In the genomic region with DNA sequence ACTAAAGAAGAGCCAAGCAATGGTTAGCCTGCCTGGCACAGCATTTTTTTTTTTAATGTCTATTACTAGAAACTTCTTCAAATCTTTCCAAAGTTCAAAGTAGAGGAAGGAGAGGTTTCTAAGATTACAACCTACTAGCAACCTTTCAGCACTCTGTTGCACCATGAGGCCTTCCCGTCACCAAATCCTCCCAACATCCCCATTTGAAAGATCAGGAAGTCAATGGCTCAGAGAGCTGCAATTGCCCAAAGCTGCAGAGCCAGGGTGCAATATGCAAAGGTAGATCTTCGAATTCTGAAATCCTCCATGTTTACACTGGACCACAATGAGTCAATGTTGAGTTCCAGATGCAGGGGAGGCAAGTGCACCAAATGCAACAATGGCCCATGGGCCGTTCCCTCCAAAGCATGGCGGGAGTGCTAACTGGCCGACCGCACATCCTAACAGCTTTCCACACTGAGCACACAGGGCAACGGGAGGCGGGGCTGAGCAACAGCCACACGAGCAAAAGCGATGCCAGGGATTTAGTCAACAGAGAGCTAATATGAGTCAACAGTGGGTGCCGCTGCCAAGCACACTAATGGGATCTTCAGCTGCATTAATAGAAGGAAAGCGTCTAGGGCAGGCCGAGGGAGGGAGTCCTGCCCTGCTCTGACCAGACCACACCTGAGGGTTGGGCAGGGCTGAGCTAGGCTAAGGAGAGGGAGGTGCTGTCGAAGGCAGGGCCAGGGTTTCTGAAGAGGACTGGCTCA, we compare ENCODE assay signal across 8 cellular contexts. TPM values are rescaled to one million over a fixed set of nuclear protein-coding genes. Genes with fewer than 3 reads are reported as not detected.
A peak's percentile ranks its signal among the peaks of the same experiment; 100 is the strongest.
DNase-seq lines count a peak whose midpoint lies in the region; ATAC-seq and TF ChIP-seq lines count a peak whose summit lies in the region.

No MANE protein-coding gene starts in this region.

- no peaks in the 10 kb centered on the region for H3K36me3 ChIP-seq in MM.1S (replicated peaks; ENCODE audit: insufficient read depth, low read length)

- no peaks in the 10 kb centered on the region for H4K20me1 ChIP-seq in MM.1S (ENCODE audit: insufficient read depth, low read length)

- no peaks in the 10 kb centered on the region for H3K9me3 ChIP-seq in MM.1S (replicated peaks; ENCODE audit: insufficient read depth, low read length)

- H3K4me3 ChIP-seq in MM.1S (ENCODE audit: low read length) = no peak overlapping the region

- ATAC-seq in HG03469 (IDR thresholded peaks at IDR 0.05; ENCODE audit: unreplicated experiment) = no peak
- no peak for ATAC-seq in GM21717 (IDR thresholded peaks at IDR 0.05; ENCODE audit: unreplicated experiment)

- H3K9ac ChIP-seq in MM.1S (ENCODE audit: low read length) = no peak overlapping the region

- no peaks in the 10 kb centered on the region for H3K9me2 ChIP-seq in MM.1S (replicated peaks; ENCODE audit: insufficient read depth, low read length)

- no peaks in the 10 kb centered on the region for H3F3A ChIP-seq in MM.1S (ENCODE audit: insufficient read depth, low read length)

- H3K27ac ChIP-seq in MM.1S (ENCODE audit: low read length) = no peak overlapping the region

- H3K4me2 ChIP-seq in MM.1S (ENCODE audit: low read depth, low read length) = no peak overlapping the region

- H2AFZ ChIP-seq in MM.1S (ENCODE audit: low read length) = no peak overlapping the region

- H3K4me1 ChIP-seq in MM.1S (ENCODE audit: low read length) = peaks cover under 1% of the 10 kb centered on the region

- no peak for TF ChIP-seq CTCF in MM.1S (IDR thresholded peaks at IDR 0.05; ENCODE audit: low read length)

- H3K79me2 ChIP-seq in MM.1S (ENCODE audit: low read length) = no peaks in the 10 kb centered on the region

- H3K27me3 ChIP-seq in MM.1S (replicated peaks; ENCODE audit: insufficient read depth, low read length) = peaks cover 5% of the 10 kb centered on the region; the same call in 1 of the 2 replicates

- DNase-seq in DMS53 treated with DMSO at 0.1 percent for 48 hours (lab: John Stamatoyannopoulos, UW; ENCODE audit: unreplicated experiment) (peak; percentile 89), NCI-H345 (lab: John Stamatoyannopoulos, UW) (peak; percentile 87), cerebellar nuclear complex (lab: John Stamatoyannopoulos, UW) (peak; percentile 20 to 69), myocyte (ENCODE audit: low read depth) (peak; percentile 93), MM.1S (no peak), 8988T (no peak)

RNA-seq across cellular contexts. Expression of a gene that starts 4.8 kb away (rescaled TPM):
- total RNA-seq in myocyte = 0.10 and 0.70 TPM in 2 replicates
- polyA plus RNA-seq in myocyte (2012) = 0.26 TPM

Comparison
In these comparisons a context has a peak if more than half of its experiments do, and no peak if none do; other contexts are left out.
1. DNase-seq: peak in DMS53 treated with DMSO at 0.1 percent for 48 hours (single experiment), NCI-H345 (single experiment), cerebellar nuclear complex (2 of 2) and myocyte (single experiment); none in MM.1S (single experiment) and 8988T (single experiment).